1 cellular context compared by ENCODE assay signal in the genomic region with DNA sequence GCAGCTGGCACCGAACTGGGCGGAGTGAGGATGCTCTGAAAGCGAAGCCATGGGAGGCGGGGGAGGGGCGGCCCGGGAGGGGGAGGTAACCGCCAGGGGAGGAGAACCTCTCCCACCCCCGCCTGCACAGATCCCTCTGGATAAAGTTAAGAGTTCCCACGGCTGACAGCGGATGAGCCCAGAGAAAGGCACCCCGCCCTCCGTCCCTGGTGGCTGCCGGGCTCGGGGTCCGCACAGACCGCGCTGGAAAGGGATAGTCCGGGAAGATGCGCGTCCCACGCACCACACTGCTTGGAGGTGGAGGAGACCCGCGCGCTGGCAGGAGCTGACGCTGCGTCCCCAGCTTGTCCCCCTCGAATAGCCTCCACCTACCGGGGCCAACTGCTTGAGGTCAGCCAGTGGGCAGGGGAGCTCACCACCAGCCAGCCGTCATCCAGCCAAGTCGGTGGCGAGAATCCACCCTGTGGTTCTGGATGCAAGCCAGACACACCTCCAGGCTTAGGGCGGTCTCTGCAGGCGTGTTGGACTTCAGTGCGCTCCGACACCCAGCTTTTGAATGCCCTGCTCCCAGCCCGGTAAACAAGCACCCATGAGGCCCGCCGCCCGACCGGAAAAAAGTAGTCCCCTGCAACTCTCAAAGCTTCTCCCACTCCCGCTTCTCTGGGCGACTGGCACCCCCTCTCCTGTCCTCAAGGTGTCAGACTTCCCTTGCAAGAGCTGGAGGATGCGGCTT.
TF ChIP-seq lines count a peak whose summit lies in the region.

A gene (minus strand): TSS at position 17 of the 733 bp plus-strand sequence. CDS start 86,439 bp downstream, outside the sequence.

TF ChIP-seq in SK-N-SH, 30 proteins besides CTCF, POLR2A, EP300 and RAD21 (continued from another document):
- TF ChIP-seq TEAD4 (IDR thresholded peaks at IDR 0.05; ENCODE audit: borderline replicate concordance, insufficient read depth) (no peak), JUND (IDR thresholded peaks at IDR 0.05) (no peak), GATA2 (CRISPR knock-in tag; IDR thresholded peaks at IDR 0.05) (no peak), FOSL2 (IDR thresholded peaks at IDR 0.05; ENCODE audit: borderline replicate concordance, low read depth) (no peak), EZH2phosphoT487 (IDR thresholded peaks at IDR 0.05; ENCODE audit: borderline replicate concordance, low read depth) (no peak), NRF1 (IDR thresholded peaks at IDR 0.05; ENCODE audit: low read depth, low read length) (no peak), POLR2AphosphoS5 (IDR thresholded peaks at IDR 0.05; ENCODE audit: low read depth, low read length) (no peak), MEF2A (IDR thresholded peaks at IDR 0.05; ENCODE audit: borderline replicate concordance, low read depth) (no peak), NFIC (IDR thresholded peaks at IDR 0.05; ENCODE audit: borderline replicate concordance) (no peak), CHD2 (IDR thresholded peaks at IDR 0.05; ENCODE audit: low read length, partially characterized antibody) (no peak)
- TF ChIP-seq, protein P1, sequence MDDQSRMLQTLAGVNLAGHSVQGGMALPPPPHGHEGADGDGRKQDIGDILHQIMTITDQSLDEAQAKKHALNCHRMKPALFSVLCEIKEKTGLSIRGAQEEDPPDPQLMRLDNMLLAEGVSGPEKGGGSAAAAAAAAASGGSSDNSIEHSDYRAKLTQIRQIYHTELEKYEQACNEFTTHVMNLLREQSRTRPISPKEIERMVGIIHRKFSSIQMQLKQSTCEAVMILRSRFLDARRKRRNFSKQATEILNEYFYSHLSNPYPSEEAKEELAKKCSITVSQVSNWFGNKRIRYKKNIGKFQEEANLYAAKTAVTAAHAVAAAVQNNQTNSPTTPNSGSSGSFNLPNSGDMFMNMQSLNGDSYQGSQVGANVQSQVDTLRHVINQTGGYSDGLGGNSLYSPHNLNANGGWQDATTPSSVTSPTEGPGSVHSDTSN (IDR thresholded peaks at IDR 0.05): no peak
- TF ChIP-seq, protein P2, sequence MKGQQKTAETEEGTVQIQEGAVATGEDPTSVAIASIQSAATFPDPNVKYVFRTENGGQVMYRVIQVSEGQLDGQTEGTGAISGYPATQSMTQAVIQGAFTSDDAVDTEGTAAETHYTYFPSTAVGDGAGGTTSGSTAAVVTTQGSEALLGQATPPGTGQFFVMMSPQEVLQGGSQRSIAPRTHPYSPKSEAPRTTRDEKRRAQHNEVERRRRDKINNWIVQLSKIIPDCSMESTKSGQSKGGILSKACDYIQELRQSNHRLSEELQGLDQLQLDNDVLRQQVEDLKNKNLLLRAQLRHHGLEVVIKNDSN (IDR thresholded peaks at IDR 0.05; ENCODE audit: borderline replicate concordance, low read depth): no peak
- TF ChIP-seq, protein P3, sequence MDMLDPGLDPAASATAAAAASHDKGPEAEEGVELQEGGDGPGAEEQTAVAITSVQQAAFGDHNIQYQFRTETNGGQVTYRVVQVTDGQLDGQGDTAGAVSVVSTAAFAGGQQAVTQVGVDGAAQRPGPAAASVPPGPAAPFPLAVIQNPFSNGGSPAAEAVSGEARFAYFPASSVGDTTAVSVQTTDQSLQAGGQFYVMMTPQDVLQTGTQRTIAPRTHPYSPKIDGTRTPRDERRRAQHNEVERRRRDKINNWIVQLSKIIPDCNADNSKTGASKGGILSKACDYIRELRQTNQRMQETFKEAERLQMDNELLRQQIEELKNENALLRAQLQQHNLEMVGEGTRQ (IDR thresholded peaks at IDR 0.05; ENCODE audit: borderline replicate concordance, low read depth, low read length): no peak
- TF ChIP-seq, protein P4, sequence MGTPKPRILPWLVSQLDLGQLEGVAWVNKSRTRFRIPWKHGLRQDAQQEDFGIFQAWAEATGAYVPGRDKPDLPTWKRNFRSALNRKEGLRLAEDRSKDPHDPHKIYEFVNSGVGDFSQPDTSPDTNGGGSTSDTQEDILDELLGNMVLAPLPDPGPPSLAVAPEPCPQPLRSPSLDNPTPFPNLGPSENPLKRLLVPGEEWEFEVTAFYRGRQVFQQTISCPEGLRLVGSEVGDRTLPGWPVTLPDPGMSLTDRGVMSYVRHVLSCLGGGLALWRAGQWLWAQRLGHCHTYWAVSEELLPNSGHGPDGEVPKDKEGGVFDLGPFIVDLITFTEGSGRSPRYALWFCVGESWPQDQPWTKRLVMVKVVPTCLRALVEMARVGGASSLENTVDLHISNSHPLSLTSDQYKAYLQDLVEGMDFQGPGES (IDR thresholded peaks at IDR 0.05; ENCODE audit: low read depth, low read length): no peak
TF ChIP-seq in SK-N-SH: peak in this region for 0.
